In genomic region chr3:131977363-131977762, GRCh38 we compare ENCODE assay signal across 18 cellular contexts.
"Had no signal": no experiment of that assay in that cellular context is flagged by ENCODE, and none has a peak within 500 bp of the region (broad histone marks: within the 10 kb centered on the region; RNA-seq: fewer than 3 reads in every experiment).

No MANE protein-coding gene starts in this region.

- DNase-seq: effector CD8-positive, alpha-beta T cell; endodermal cell; foreskin fibroblast; heart left ventricle; kidney; mucosa of descending colon; naive B cell; right lobe of liver; small intestine; stimulated activated CD4-positive, alpha-beta T cell treated with anti-CD3 and anti-CD28 coated beads, Interleukin-15, amount 100 ng/mL, for 24 hours; stimulated activated CD4-positive, alpha-beta T cell treated with anti-CD3 and anti-CD28 coated beads, Interleukin-2, amount 100 ng/mL, for 48 hours; stimulated activated naive CD8-positive, alpha-beta T cell treated with anti-CD3 and anti-CD28 coated beads, Interleukin-15, amount 100 ng/mL, for 72 hours; thyroid gland; trophoblast cell had no signal

- ATAC-seq: esophagus mucosa; gastroesophageal sphincter; heart left ventricle; left lobe of liver; mucosa of descending colon; natural killer cell treated with Interleukin-12 subunit alpha and Interleukin-12 subunit beta and Interleukin-15 and Interleukin-18, amount 100 ng/mL, for 72 hours; right lobe of liver; stimulated activated naive CD8-positive, alpha-beta T cell treated with anti-CD3 and anti-CD28 coated beads, Interleukin-15, amount 100 ng/mL, for 72 hours had no signal
